In genomic region chr7:148773344-148773743, GRCh38 we compare ENCODE assay signal across 8 cellular contexts.
DNase-seq lines count a peak whose midpoint lies in the region; ATAC-seq and TF ChIP-seq lines count a peak whose summit lies in the region.

No MANE protein-coding gene starts in this region.

- peak; percentile 92 for ATAC-seq in GM21786 (IDR thresholded peaks at IDR 0.05; ENCODE audit: unreplicated experiment)

- DNase-seq in GM10266 (ENCODE audit: extremely low spot score): peak; percentile 38
- DNase-seq in NCI-H1417 treated with DMSO at 0.1 percent for 48 hours (lab: John Stamatoyannopoulos, UW): peak; percentile 73
- peak; percentile 68 for DNase-seq in activated effector memory CD4-positive, alpha-beta T cell treated with anti-CD3 and anti-CD28 coated beads, Interleukin-2, amount 50 U/mL, for 16 hours
- peak; percentile 7 for DNase-seq in stimulated activated CD8-positive, alpha-beta memory T cell treated with anti-CD3 and anti-CD28 coated beads, Interleukin-4, amount 100 ng/mL, for 24 hours (ENCODE audit: low read depth)
- DNase-seq in erythroblast (lab: John Stamatoyannopoulos, UW): no peak
- no peak for DNase-seq in EL
- DNase-seq in dedifferentiated amniotic fluid mesenchymal stem cell (ENCODE audit: extremely low spot score): no peak

- no peak for TF ChIP-seq POLR2A in erythroblast (IDR thresholded peaks at IDR 0.05; ENCODE audit: low read length)

- TF ChIP-seq CTCF in GM10266 (IDR thresholded peaks at IDR 0.05; ENCODE audit: control insufficient read depth, insufficient read depth, low read depth, missing control alignments): no peak

Comparison
In these comparisons a context has a peak if more than half of its experiments do, and no peak if none do; other contexts are left out.
1. DNase-seq: peak in GM10266 (single experiment), NCI-H1417 treated with DMSO at 0.1 percent for 48 hours (single experiment), activated effector memory CD4-positive, alpha-beta T cell treated with anti-CD3 and anti-CD28 coated beads, Interleukin-2, amount 50 U/mL, for 16 hours (single experiment) and stimulated activated CD8-positive, alpha-beta memory T cell treated with anti-CD3 and anti-CD28 coated beads, Interleukin-4, amount 100 ng/mL, for 24 hours (single experiment); none in erythroblast (0 of 2), EL (single experiment) and dedifferentiated amniotic fluid mesenchymal stem cell (single experiment).